In genomic region chr20:33910056-33910455, GRCh38 we compare ENCODE assay signal across 16 cellular contexts.
DNase-seq lines count a peak whose midpoint lies in the region; ATAC-seq, FAIRE-seq and TF ChIP-seq lines count a peak whose summit lies in the region.
"Had no signal": no experiment of that assay in that cellular context is flagged by ENCODE, and none has a peak within 500 bp of the region (broad histone marks: within the 10 kb centered on the region; RNA-seq: fewer than 3 reads in every experiment).

No MANE protein-coding gene starts in this region.

- POLR2A ChIA-PET in endothelial cell of umbilical vein (lab: Charles Lee) = interaction anchor here (0.7 to 1.5 kb wide), 2 partner anchors 10 to 50 kb away, joined by 3 to 9 read pairs; no protein-coding TSS in a partner anchor

- H3K4me3 ChIP-seq in ACC112 (ENCODE audit: low read depth, low read length) (peak overlapping the region; percentile 1; the same call in 1 of the 2 replicates), endothelial cell of umbilical vein (replicated peaks in 1 of 3; ENCODE audit: insufficient read depth in 1 of 3, low read depth in 1 of 3, low read length in 3 of 3) (no peak overlapping the region)
- H3K4me3 ChIP-seq: suprapubic skin had no signal

- H2AFZ ChIP-seq in ACC112 (ENCODE audit: low read length, unreplicated experiment) = peak overlapping the region; percentile 63
- no peak overlapping the region for H2AFZ ChIP-seq in endothelial cell of umbilical vein (ENCODE audit: low read depth, low read length)

- TF ChIP-seq CTCF in endothelial cell of umbilical vein (IDR thresholded peaks at IDR 0.05; ENCODE audit: extremely low read depth in 1 of 2, insufficient read depth in 1 of 2, low read depth in 1 of 2, low read length in 2 of 2) = no peak

- H3K9me1 ChIP-seq in endothelial cell of umbilical vein (replicated peaks; ENCODE audit: control insufficient read depth, extremely low read depth, insufficient read depth, low read length) = no peaks in the 10 kb centered on the region

- peak overlapping the region; percentile 26 for H3K4me2 ChIP-seq in endothelial cell of umbilical vein (ENCODE audit: insufficient read depth, low read length)

- TF ChIP-seq POLR2A in endothelial cell of umbilical vein (IDR thresholded peaks at IDR 0.05; ENCODE audit: low read depth, low read length) = no peak

- H3K36me3 ChIP-seq in ACC112 (ENCODE audit: insufficient read depth, low read length) = no peaks in the 10 kb centered on the region
- no peaks in the 10 kb centered on the region for H3K36me3 ChIP-seq in endothelial cell of umbilical vein (ENCODE audit: control insufficient read depth in 2 of 2, extremely low read depth in 1 of 2, insufficient read depth in 2 of 2, low read length in 2 of 2)
- H3K36me3 ChIP-seq: suprapubic skin had no signal

- H3K27ac ChIP-seq in ACC112 (ENCODE audit: low read depth, low read length) = peak overlapping the region; percentile 72
- H3K27ac ChIP-seq in endothelial cell of umbilical vein (ENCODE audit: insufficient read depth, low read depth, low read length) = no peak overlapping the region
- H3K27ac ChIP-seq: suprapubic skin had no signal

- no peaks in the 10 kb centered on the region for H4K20me1 ChIP-seq in endothelial cell of umbilical vein (replicated peaks; ENCODE audit: control insufficient read depth, extremely low read depth, insufficient read depth, low read length)

- BruUV-seq in endothelial cell of umbilical vein (replicated peaks; lab: Mats Ljungman, UMichigan) = no TSS peak

- H3K79me2 ChIP-seq in ACC112 (ENCODE audit: control insufficient read depth, insufficient read depth, low read length, unreplicated experiment) (no peaks in the 10 kb centered on the region), endothelial cell of umbilical vein (ENCODE audit: control insufficient read depth, insufficient read depth, low read length) (no peaks in the 10 kb centered on the region)

- H3K4me1 ChIP-seq in ACC112 (ENCODE audit: control insufficient read depth, insufficient read depth, low read length, unreplicated experiment) (peaks cover 18% of the 10 kb centered on the region), endothelial cell of umbilical vein (ENCODE audit: control insufficient read depth, extremely low read depth, insufficient read depth, low read length) (peaks cover 24% of the 10 kb centered on the region)
- H3K4me1 ChIP-seq: suprapubic skin had no signal

- dilution Hi-C loops in endothelial cell of umbilical vein (cut with MboI; ENCODE audit: extremely low pct_ligation_motif_present, low sequenced_read_pairs) = no loop called here

- intact Hi-C loops in endothelial cell of umbilical vein (cut with micrococcal nuclease) = no loop called here

- CTCF ChIA-PET in endothelial cell of umbilical vein (lab: Charles Lee) = interaction anchor here (0.7 to 2.4 kb wide), 3 partner anchors 112 to 158 kb away, joined by 3 to 6 read pairs (median 3); no protein-coding TSS in a partner anchor

- FAIRE-seq in endothelial cell of umbilical vein (lab: Jason Lieb, UNC) = peak; percentile 54
- FAIRE-seq: GM12891, small intestine had no signal

- DNase-seq in M059J (ENCODE audit: low read depth) = peak; percentile 80
- DNase-seq in endothelial cell of umbilical vein (ENCODE audit: low read depth, low spot score) = peak; percentile 87
- DNase-seq in non-pigmented ciliary epithelial cell (ENCODE audit: low read depth) = peak; percentile 31
- DNase-seq in NCI-H187 (lab: John Stamatoyannopoulos, UW) = no peak
- no peak for DNase-seq in stimulated activated naive CD4-positive, alpha-beta T cell treated with Interleukin-2 at 50 U/mL for 16 hours (lab: John Stamatoyannopoulos, UW)
- DNase-seq: activated naive CD4-positive, alpha-beta T cell treated with anti-CD3 and anti-CD28 coated beads, Interleukin-2, amount 50 U/mL, for 16 hours; cerebellar nuclear complex; left colon; NCI-H446 treated with DMSO at 0.1 percent for 48 hours; small intestine had no signal

- H3K9ac ChIP-seq in endothelial cell of umbilical vein (replicated peaks; ENCODE audit: extremely low read depth, insufficient read depth, low read length) = no peak overlapping the region

- H3K9me3 ChIP-seq in endothelial cell of umbilical vein (replicated peaks; ENCODE audit: control insufficient read depth, insufficient read depth, low read length) = no peaks in the 10 kb centered on the region
- H3K9me3 ChIP-seq: suprapubic skin had no signal

- H3K27me3 ChIP-seq in ACC112 (ENCODE audit: insufficient read depth, low read length) (no peaks in the 10 kb centered on the region), endothelial cell of umbilical vein (ENCODE audit: control insufficient read depth in 2 of 2, insufficient read depth in 2 of 2, low read length in 2 of 2) (no peaks in the 10 kb centered on the region)

- no peak for ATAC-seq in GM19467 (IDR thresholded peaks at IDR 0.05; ENCODE audit: unreplicated experiment)
- no peak for ATAC-seq in HG02763 (IDR thresholded peaks at IDR 0.05; ENCODE audit: unreplicated experiment)
- ATAC-seq: left colon, WTC11 had no signal

TF ChIP-seq in endothelial cell of umbilical vein, 7 proteins besides CTCF, POLR2A, EP300 and RAD21:
- TF ChIP-seq MYC (IDR thresholded peaks at IDR 0.05; ENCODE audit: low read depth, low read length) (no peak), POLR2AphosphoS5 (IDR thresholded peaks at IDR 0.05; ENCODE audit: insufficient read depth, low read depth, low read length) (no peak), MAX (IDR thresholded peaks at IDR 0.05; ENCODE audit: insufficient read depth, insufficient read length) (no peak), JUN (IDR thresholded peaks at IDR 0.05; ENCODE audit: borderline replicate concordance, insufficient read depth, insufficient read length, low read depth) (no peak), EZH2 (IDR thresholded peaks at IDR 0.05; ENCODE audit: borderline replicate concordance, low read depth, low read length, severe bottlenecking) (no peak), FOS (IDR thresholded peaks at IDR 0.05; ENCODE audit: borderline replicate concordance, insufficient read depth, low read length) (no peak), GATA2 (IDR thresholded peaks at IDR 0.05; ENCODE audit: insufficient read depth, insufficient read length, low read depth, low read length) (no peak)

Comparison
In these comparisons a context has a peak if more than half of its experiments do, and no peak if none do; other contexts are left out.
1. DNase-seq: peak in M059J (single experiment), endothelial cell of umbilical vein (single experiment) and non-pigmented ciliary epithelial cell (single experiment); none in NCI-H187 (0 of 2) and stimulated activated naive CD4-positive, alpha-beta T cell treated with Interleukin-2 at 50 U/mL for 16 hours (single experiment).